15 cellular contexts compared by ENCODE assay signal in genomic region chr5:122858451-122858850, GRCh38. TPM values are rescaled to one million over a fixed set of nuclear protein-coding genes. Genes with fewer than 3 reads are reported as not detected.
A peak's percentile ranks its signal among the peaks of the same experiment; 100 is the strongest.
DNase-seq lines count a peak whose midpoint lies in the region; ATAC-seq and TF ChIP-seq lines count a peak whose summit lies in the region.
"Had no signal": no experiment of that assay in that cellular context is flagged by ENCODE, and none has a peak within 500 bp of the region (broad histone marks: within the 10 kb centered on the region; RNA-seq: fewer than 3 reads in every experiment).

No MANE protein-coding gene starts in this region.

- no peak overlapping the region for H3K4me3 ChIP-seq in choroid plexus epithelial cell (ENCODE audit: low read depth, low read length)
- H3K4me3 ChIP-seq: body of pancreas had no signal

- no peak for TF ChIP-seq CTCF in choroid plexus epithelial cell (conservative IDR thresholded peaks at IDR 0.05; ENCODE audit: low read depth, low read length)

- no peak for ATAC-seq in HG03039 (IDR thresholded peaks at IDR 0.05; ENCODE audit: unreplicated experiment)
- ATAC-seq: body of pancreas had no signal

- DNase-seq in NCI-H2196 (lab: John Stamatoyannopoulos, UW; ENCODE audit: unreplicated experiment) (peak; percentile 16), NCI-H2196 treated with DMSO at 0.1 percent for 48 hours (lab: John Stamatoyannopoulos, UW; ENCODE audit: unreplicated experiment) (no peak), NCI-H226 (peak; percentile 61), choroid plexus epithelial cell (ENCODE audit: low read depth) (peak; percentile 23), pulmonary artery endothelial cell (ENCODE audit: low read depth, low spot score) (peak; percentile 69), NCI-H2081 treated with DMSO at 0.1 percent for 48 hours (lab: John Stamatoyannopoulos, UW) (no peak), hepatic stellate cell (ENCODE audit: low spot score) (no peak)
- DNase-seq: ACHN; activated gamma-delta T cell treated with Interleukin-2 at 50 U/mL for 16 hours; body of pancreas; CD8-positive, alpha-beta memory T cell; effector CD4-positive, alpha-beta T cell; NCI-H2081; SW 1271 had no signal

RNA-seq across cellular contexts. Expression of gene SNX24, which starts 13.0 kb away (rescaled TPM):
- total RNA-seq in pulmonary artery endothelial cell, result 8.7 and 12.7 TPM in 2 replicates

Comparison
In these comparisons a context has a peak if more than half of its experiments do, and no peak if none do; other contexts are left out.
1. DNase-seq: peak in NCI-H2196 (single experiment), NCI-H226 (single experiment), choroid plexus epithelial cell (single experiment) and pulmonary artery endothelial cell (single experiment); none in NCI-H2196 treated with DMSO at 0.1 percent for 48 hours (single experiment), NCI-H2081 treated with DMSO at 0.1 percent for 48 hours (single experiment) and hepatic stellate cell (single experiment).